In the genomic region with DNA sequence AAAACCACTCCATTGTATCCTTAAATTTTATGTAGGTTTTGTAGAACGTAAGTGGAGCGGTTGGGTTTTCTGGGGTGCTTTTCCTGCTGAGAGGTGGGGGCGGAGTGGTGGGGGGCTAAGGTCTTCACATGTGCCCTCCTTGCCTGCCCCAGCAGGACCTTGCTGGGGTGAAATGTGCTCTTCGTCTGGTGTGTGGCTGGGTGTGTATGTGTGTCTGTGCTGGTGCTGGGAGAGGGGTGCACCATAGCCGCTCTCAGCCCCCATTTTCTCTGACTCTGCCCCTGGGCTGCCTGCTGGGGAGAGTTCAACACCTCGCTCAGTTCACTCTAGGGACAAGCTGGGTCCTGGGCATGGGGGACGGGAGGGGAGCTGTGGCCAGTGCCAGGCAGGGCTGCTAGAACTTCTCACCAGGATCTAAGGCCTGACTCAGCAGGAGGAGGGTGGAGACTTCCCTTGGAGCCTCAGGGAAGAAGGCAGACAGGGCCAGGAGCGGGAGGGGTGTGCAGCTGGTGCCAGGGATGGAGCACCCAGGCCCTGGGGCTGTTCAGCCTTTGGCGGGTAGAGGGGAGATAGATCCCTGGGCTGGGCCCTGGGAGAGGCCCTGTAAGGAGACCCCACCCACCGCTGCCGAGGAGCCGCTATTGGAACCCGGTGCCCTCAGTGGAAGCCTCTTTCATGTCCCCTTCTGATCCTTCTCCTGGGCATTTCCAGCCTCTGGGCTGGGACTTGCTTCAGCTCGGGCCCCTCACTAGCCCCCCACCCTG, we compare ENCODE assay signal across 11 cellular contexts. TPM values are rescaled to one million over a fixed set of nuclear protein-coding genes. Genes with fewer than 3 reads are reported as not detected.
A peak's percentile ranks its signal among the peaks of the same experiment; 100 is the strongest.
DNase-seq lines count a peak whose midpoint lies in the region; ATAC-seq, FAIRE-seq and TF ChIP-seq lines count a peak whose summit lies in the region.
"Had no signal": no experiment of that assay in that cellular context is flagged by ENCODE, and none has a peak within 500 bp of the region (broad histone marks: within the 10 kb centered on the region; RNA-seq: fewer than 3 reads in every experiment).

No MANE protein-coding gene starts in this region.

- H3K9me3 Mint-ChIP-seq in activated T-cell treated with anti-CD3 and anti-CD28 coated beads, Interleukin-2, amount 50 U/mL, for 4 hours, result no peaks in the 10 kb centered on the region

- no peaks in the 10 kb centered on the region for H3K9me3 ChIP-seq in A549
- H3K9me3 ChIP-seq in HEK293 (ENCODE audit: control insufficient read depth, insufficient read depth, low read depth, low read length), result no peaks in the 10 kb centered on the region
- no peaks in the 10 kb centered on the region for H3K9me3 ChIP-seq in keratinocyte (ENCODE audit: control insufficient read depth, low read depth, low read length)
- H3K9me3 ChIP-seq: pancreas had no signal

- CTCF ChIA-PET in A549 (lab: Yijun Ruan, JAX) (interaction anchor here (0.6 to 3.3 kb wide), 7 partner anchors 10 to 76 kb away, joined by 3 to 17 read pairs (median 5); no protein-coding TSS in a partner anchor), HEK293 (lab: Yijun Ruan, JAX) (interaction anchor here (1.4 kb wide), 1 partner anchor 9 kb away, joined by 6 read pairs; no protein-coding TSS in a partner anchor)

- DNase-seq in A549 (ENCODE audit: low read depth in 1 of 2, low spot score in 1 of 2), result peak; percentile 52 to 63
- DNase-seq in amniotic stem cell (lab: John Stamatoyannopoulos, UW), result peak; percentile 65
- no peak for DNase-seq in keratinocyte (ENCODE audit: low read depth, low spot score)
- DNase-seq in stimulated activated CD4-positive, alpha-beta T cell treated with anti-CD3 and anti-CD28 coated beads, Interleukin-1b, Interleukin-23, amount 100 ng/mL, for 48 hours, result no peak
- DNase-seq in occipital lobe (lab: John Stamatoyannopoulos, UW), result no peak
- no peak for DNase-seq in superior temporal gyrus (ENCODE audit: extremely low spot score)
- DNase-seq in activated T-cell treated with anti-CD3 and anti-CD28 coated beads, Interleukin-2, amount 50 U/mL, for 4 hours, result no peak
- DNase-seq: DMS153, NCI-H82, pancreas had no signal

- H3K27ac ChIP-seq in A549, result peak overlapping the region; percentile 65 to 86
- H3K27ac ChIP-seq in HEK293 (ENCODE audit: extremely low read depth, low read depth, low read length), result no peak overlapping the region
- no peak overlapping the region for H3K27ac ChIP-seq in keratinocyte (ENCODE audit: control insufficient read depth, insufficient read depth, low read length)
- H3K27ac ChIP-seq: pancreas had no signal

- no peak for TF ChIP-seq RAD21 in A549 (conservative IDR thresholded peaks at IDR 0.05 in 1 of 2, IDR thresholded peaks at IDR 0.05 in 1 of 2)

- no peaks in the 10 kb centered on the region for H3K79me2 ChIP-seq in keratinocyte (ENCODE audit: control insufficient read depth, insufficient read depth, low read length)

- POLR2A ChIA-PET in A549 (lab: Yijun Ruan, JAX), result interaction anchor here (0.6 to 1.1 kb wide), 3 partner anchors 18 to 64 kb away, joined by 3 to 5 read pairs (median 3); a partner anchor contains a TSS
- POLR2A ChIA-PET in HEK293 (lab: Yijun Ruan, JAX), result interaction anchor here (0.7 kb wide), 1 partner anchor 42 kb away, joined by 4 read pairs; no protein-coding TSS in a partner anchor

- peaks cover 27% of the 10 kb centered on the region for H3K4me1 ChIP-seq in A549
- H3K4me1 ChIP-seq in HEK293 (ENCODE audit: control insufficient read depth, insufficient read depth, low read length), result no peaks in the 10 kb centered on the region; the same call in 1 of the 2 replicates
- H3K4me1 ChIP-seq in keratinocyte (ENCODE audit: control insufficient read depth, extremely low read depth, insufficient read depth, low read length), result peaks cover 13% of the 10 kb centered on the region

- H3K36me3 Mint-ChIP-seq in activated T-cell treated with anti-CD3 and anti-CD28 coated beads, Interleukin-2, amount 50 U/mL, for 4 hours (ENCODE audit: insufficient read depth), result no peaks in the 10 kb centered on the region

- no peak for TF ChIP-seq EP300 in A549 (IDR thresholded peaks at IDR 0.05)

- TF ChIP-seq CTCF in A549 (IDR thresholded peaks at IDR 0.05), result no peak
- no peak for TF ChIP-seq CTCF in HEK293 (tag by site-specific recombination; IDR thresholded peaks at IDR 0.05)
- no peak for TF ChIP-seq CTCF in keratinocyte (optimal IDR thresholded peaks at IDR 0.05 in 1 of 3, IDR thresholded peaks at IDR 0.05 in 1 of 3, conservative IDR thresholded peaks at IDR 0.05 in 1 of 3; ENCODE audit: extremely low read depth in 1 of 3, insufficient read depth in 2 of 3, low read length in 3 of 3)

- H3K4me3 Mint-ChIP-seq in activated T-cell treated with anti-CD3 and anti-CD28 coated beads, Interleukin-2, amount 50 U/mL, for 4 hours, result no peak overlapping the region

- peaks cover 0 to 5% of the 10 kb centered on the region in 2 experiments; a peak in 1 of 3 replicates for H3K36me3 ChIP-seq in HEK293 (ENCODE audit: control insufficient read depth in 2 of 2, insufficient read depth in 1 of 2, low read length in 2 of 2)
- no peaks in the 10 kb centered on the region for H3K36me3 ChIP-seq in keratinocyte (ENCODE audit: control insufficient read depth in 2 of 2, extremely low read depth in 1 of 2, insufficient read depth in 2 of 2, low read length in 2 of 2)
- H3K36me3 ChIP-seq: pancreas had no signal

- peaks cover 33% of the 10 kb centered on the region for H3K4me1 Mint-ChIP-seq in activated T-cell treated with anti-CD3 and anti-CD28 coated beads, Interleukin-2, amount 50 U/mL, for 4 hours (ENCODE audit: low read depth)

- H3K9ac ChIP-seq in keratinocyte (ENCODE audit: control insufficient read depth, extremely low read depth, insufficient read depth, low read length), result no peak overlapping the region

- H3K4me3 ChIP-seq in A549 (no peak overlapping the region), HEK293 (ENCODE audit: low read depth, low read length) (no peak overlapping the region), keratinocyte (ENCODE audit: control insufficient read depth in 2 of 3, extremely low read depth in 1 of 3, insufficient read depth in 2 of 3, low read depth in 1 of 3, low read length in 3 of 3) (no peak overlapping the region)
- H3K4me3 ChIP-seq: pancreas had no signal

- TF ChIP-seq POLR2A in A549 (IDR thresholded peaks at IDR 0.05; ENCODE audit: low read length), result no peak

- ATAC-seq in A549, result peak; percentile 71 to 82
- ATAC-seq in activated T-cell treated with anti-CD3 and anti-CD28 coated beads, Interleukin-2, amount 50 U/mL, for 4 hours, result no peak

- H3K9me1 ChIP-seq in keratinocyte (ENCODE audit: control insufficient read depth, extremely low read depth, insufficient read depth, low read length), result no peaks in the 10 kb centered on the region

- no peaks in the 10 kb centered on the region for H4K20me1 ChIP-seq in keratinocyte (ENCODE audit: control insufficient read depth, extremely low read depth, insufficient read depth, low read length)

- peak overlapping the region; percentile 72 for H3K4me2 ChIP-seq in A549
- peak overlapping the region; percentile 48 for H3K4me2 ChIP-seq in keratinocyte (ENCODE audit: control insufficient read depth, extremely low read depth, insufficient read depth, low read depth, low read length)

- FAIRE-seq in A549 (lab: Jason Lieb, UNC) (no peak), keratinocyte (lab: Jason Lieb, UNC) (peak; percentile 87)
- FAIRE-seq: pancreas had no signal

- H2AFZ ChIP-seq in keratinocyte (ENCODE audit: control insufficient read depth, low read length), result no peak overlapping the region

- dilution Hi-C loops in keratinocyte (cut with MboI; ENCODE audit: extremely low pct_ligation_motif_present, low sequenced_read_pairs), result no loop called here

- peaks cover 57% of the 10 kb centered on the region for H3K27me3 ChIP-seq in keratinocyte (ENCODE audit: control insufficient read depth, extremely low read depth, insufficient read depth, low read length)

- WGBS in A549 (ENCODE audit: missing lambda C conversion rate), result 46% methylated on average over 14 of the region's 14 CpGs

- H3K27me3 Mint-ChIP-seq in activated T-cell treated with anti-CD3 and anti-CD28 coated beads, Interleukin-2, amount 50 U/mL, for 4 hours (ENCODE audit: low read depth), result peaks cover 20% of the 10 kb centered on the region

RNA-seq across cellular contexts. Expression of a gene that starts 4.8 kb away (rescaled TPM):
- polyA plus RNA-seq in A549 (2011; rRNA removed), result 0.13 and 0.19 TPM in 2 replicates
- polyA plus RNA-seq in A549 (2012; cell fraction: cytosol; rRNA removed), result 1.0 and 1.4 TPM in 2 replicates
- polyA plus RNA-seq in A549 (2012; cell fraction: nucleus; rRNA removed), result 1.4 and 2.2 TPM in 2 replicates
- 0.92 to 1.4 TPM (median 1.3 TPM) in 3 replicates for polyA plus RNA-seq in A549 (2017; fragmentation: RNase III; extraction: RNeasy Plus Mini Kit Qiagen cat#74134 plus additional on column Dnase treatment)
- polyA minus RNA-seq in A549 (2011; rRNA and poly(A)+ RNA removed), result 0.15 TPM in 1 of 2 replicates, not detected in the other
- not detected in 3 replicates for polyA plus RNA-seq in keratinocyte
- polyA plus RNA-seq in keratinocyte (2011; ENCODE audit: low read depth), result not detected
- polyA plus RNA-seq in keratinocyte (2011; cell fraction: cytosol; rRNA removed), result not detected in 2 replicates
- not detected in 2 replicates for polyA plus RNA-seq in keratinocyte (2011; cell fraction: nucleus; rRNA removed)
- not detected in 2 replicates for polyA plus RNA-seq in keratinocyte (2012; ENCODE audit: low replicate concordance)
- polyA minus RNA-seq in keratinocyte, result not detected in 3 replicates
- not detected for polyA minus RNA-seq in keratinocyte (2011; cell fraction: cytosol; rRNA and poly(A)+ RNA removed)
- polyA minus RNA-seq in keratinocyte (2011; cell fraction: nucleus; rRNA and poly(A)+ RNA removed), result not detected in 2 replicates
- total RNA-seq in occipital lobe, result 0.31 TPM
- under 1 TPM; 0.13 to 0.24 (median 0.24) TPM for total RNA-seq in activated T-cell treated with anti-CD3 and anti-CD28 coated beads, Interleukin-2, amount 50 U/mL, for 4 hours

RNA-seq across cellular contexts. Expression of a gene that starts 8.7 kb away (rescaled TPM):
- polyA plus RNA-seq in A549 (2011; rRNA removed), result 0.13 and 0.21 TPM in 2 replicates
- polyA plus RNA-seq in A549 (2012; cell fraction: cytosol; rRNA removed), result 0.24 and 0.32 TPM in 2 replicates
- polyA plus RNA-seq in A549 (2012; cell fraction: nucleus; rRNA removed), result 3.0 and 3.8 TPM in 2 replicates
- 0.49 to 0.69 TPM (median 0.59 TPM) in 3 replicates for polyA plus RNA-seq in A549 (2017; fragmentation: RNase III; extraction: RNeasy Plus Mini Kit Qiagen cat#74134 plus additional on column Dnase treatment)
- polyA minus RNA-seq in A549 (2011; rRNA and poly(A)+ RNA removed), result 0.83 and 0.87 TPM in 2 replicates
- 0.06 to 0.08 TPM (median 0.06 TPM) in 3 replicates for polyA plus RNA-seq in keratinocyte
- not detected for polyA plus RNA-seq in keratinocyte (2011; ENCODE audit: low read depth)
- polyA plus RNA-seq in keratinocyte (2011; cell fraction: cytosol; rRNA removed), result not detected in 2 replicates
- polyA plus RNA-seq in keratinocyte (2011; cell fraction: nucleus; rRNA removed), result 0.45 and 0.65 TPM in 2 replicates
- 0.34 TPM in 1 of 2 replicates, not detected in the other for polyA plus RNA-seq in keratinocyte (2012; ENCODE audit: low replicate concordance)
- polyA minus RNA-seq in keratinocyte, result 0.33 to 0.58 TPM (median 0.56 TPM) in 3 replicates
- not detected for polyA minus RNA-seq in keratinocyte (2011; cell fraction: cytosol; rRNA and poly(A)+ RNA removed)
- 0.93 and 0.95 TPM in 2 replicates for polyA minus RNA-seq in keratinocyte (2011; cell fraction: nucleus; rRNA and poly(A)+ RNA removed)
- 1.2 TPM for total RNA-seq in occipital lobe
- 1 to 10 TPM; 2.6 to 3.9 (median 3.2) TPM for total RNA-seq in activated T-cell treated with anti-CD3 and anti-CD28 coated beads, Interleukin-2, amount 50 U/mL, for 4 hours

RNA-seq across cellular contexts. Expression of a gene that starts 18.3 kb away (rescaled TPM):
- polyA plus RNA-seq in A549 (2011; rRNA removed) (11.2 and 13.3 TPM in 2 replicates), A549 (2017; fragmentation: RNase III; extraction: RNeasy Plus Mini Kit Qiagen cat#74134 plus additional on column Dnase treatment) (23.3 to 34.7 TPM (median 29.8 TPM) in 3 replicates), keratinocyte (8.4 to 13.1 TPM (median 9.1 TPM) in 3 replicates)
- polyA plus RNA-seq in A549 (2012; cell fraction: cytosol; rRNA removed), result 32.7 and 37.6 TPM in 2 replicates
- 84.7 and 87.9 TPM in 2 replicates for polyA plus RNA-seq in A549 (2012; cell fraction: nucleus; rRNA removed)
- 14.4 and 20.1 TPM in 2 replicates for polyA minus RNA-seq in A549 (2011; rRNA and poly(A)+ RNA removed)
- 13.7 TPM for polyA plus RNA-seq in keratinocyte (2011; ENCODE audit: low read depth)
- polyA plus RNA-seq in keratinocyte (2011; cell fraction: cytosol; rRNA removed), result 8.2 and 17.3 TPM in 2 replicates
- polyA plus RNA-seq in keratinocyte (2011; cell fraction: nucleus; rRNA removed), result 18.8 and 30.2 TPM in 2 replicates
- 20.3 and 23.0 TPM in 2 replicates for polyA plus RNA-seq in keratinocyte (2012; ENCODE audit: low replicate concordance)
- 3.8 to 21.4 TPM (median 11.6 TPM) in 3 replicates for polyA minus RNA-seq in keratinocyte
- 15.3 TPM for polyA minus RNA-seq in keratinocyte (2011; cell fraction: cytosol; rRNA and poly(A)+ RNA removed)
- 4.6 and 7.7 TPM in 2 replicates for polyA minus RNA-seq in keratinocyte (2011; cell fraction: nucleus; rRNA and poly(A)+ RNA removed)
- total RNA-seq in occipital lobe, result 36.0 TPM
- total RNA-seq in activated T-cell treated with anti-CD3 and anti-CD28 coated beads, Interleukin-2, amount 50 U/mL, for 4 hours, result 10 to 100 TPM; 10.5 to 17.3 (median 11.5) TPM

RNA-seq across cellular contexts. Expression of a gene that starts 34.7 kb away (rescaled TPM):
- polyA plus RNA-seq in A549 (2011; rRNA removed), result 12.3 and 13.8 TPM in 2 replicates
- polyA plus RNA-seq in A549 (2012; cell fraction: cytosol; rRNA removed), result 29.6 and 43.7 TPM in 2 replicates
- polyA plus RNA-seq in A549 (2012; cell fraction: nucleus; rRNA removed), result 24.2 and 35.7 TPM in 2 replicates
- polyA plus RNA-seq in A549 (2017; fragmentation: RNase III; extraction: RNeasy Plus Mini Kit Qiagen cat#74134 plus additional on column Dnase treatment), result 16.1 to 18.8 TPM (median 16.5 TPM) in 3 replicates
- polyA minus RNA-seq in A549 (2011; rRNA and poly(A)+ RNA removed), result 10.3 and 14.7 TPM in 2 replicates
- 11.6 to 17.4 TPM (median 11.8 TPM) in 3 replicates for polyA plus RNA-seq in keratinocyte
- polyA plus RNA-seq in keratinocyte (2011; ENCODE audit: low read depth), result 1.3 TPM
- polyA plus RNA-seq in keratinocyte (2011; cell fraction: cytosol; rRNA removed), result 12.3 and 23.7 TPM in 2 replicates
- polyA plus RNA-seq in keratinocyte (2011; cell fraction: nucleus; rRNA removed), result 8.4 and 13.6 TPM in 2 replicates
- polyA plus RNA-seq in keratinocyte (2012; ENCODE audit: low replicate concordance), result 6.2 and 15.9 TPM in 2 replicates
- 8.5 to 19.6 TPM (median 10.8 TPM) in 3 replicates for polyA minus RNA-seq in keratinocyte
- 36.3 TPM for polyA minus RNA-seq in keratinocyte (2011; cell fraction: cytosol; rRNA and poly(A)+ RNA removed)
- 5.4 and 6.9 TPM in 2 replicates for polyA minus RNA-seq in keratinocyte (2011; cell fraction: nucleus; rRNA and poly(A)+ RNA removed)
- total RNA-seq in occipital lobe, result 10.1 TPM
- 10 to 100 TPM; 41.7 to 49.0 (median 47.0) TPM for total RNA-seq in activated T-cell treated with anti-CD3 and anti-CD28 coated beads, Interleukin-2, amount 50 U/mL, for 4 hours

RNA-seq across cellular contexts. Expression of a gene that starts 35.2 kb away (rescaled TPM):
- 0.54 and 0.98 TPM in 2 replicates for polyA plus RNA-seq in A549 (2011; rRNA removed)
- polyA plus RNA-seq in A549 (2012; cell fraction: cytosol; rRNA removed), result 0.44 and 0.76 TPM in 2 replicates
- 2.1 and 2.3 TPM in 2 replicates for polyA plus RNA-seq in A549 (2012; cell fraction: nucleus; rRNA removed)
- polyA plus RNA-seq in A549 (2017; fragmentation: RNase III; extraction: RNeasy Plus Mini Kit Qiagen cat#74134 plus additional on column Dnase treatment), result 0.83 to 1.5 TPM (median 1.2 TPM) in 3 replicates
- 1.2 and 2.0 TPM in 2 replicates for polyA minus RNA-seq in A549 (2011; rRNA and poly(A)+ RNA removed)
- 0.25 to 0.54 TPM (median 0.32 TPM) in 3 replicates for polyA plus RNA-seq in keratinocyte
- not detected for polyA plus RNA-seq in keratinocyte (2011; ENCODE audit: low read depth)
- polyA plus RNA-seq in keratinocyte (2011; cell fraction: cytosol; rRNA removed), result 0.23 and 0.48 TPM in 2 replicates
- polyA plus RNA-seq in keratinocyte (2011; cell fraction: nucleus; rRNA removed), result 0.47 and 1.0 TPM in 2 replicates
- 0.17 and 0.47 TPM in 2 replicates for polyA plus RNA-seq in keratinocyte (2012; ENCODE audit: low replicate concordance)
- 0.59 to 1.2 TPM (median 0.67 TPM) in 3 replicates for polyA minus RNA-seq in keratinocyte
- polyA minus RNA-seq in keratinocyte (2011; cell fraction: cytosol; rRNA and poly(A)+ RNA removed), result not detected
- polyA minus RNA-seq in keratinocyte (2011; cell fraction: nucleus; rRNA and poly(A)+ RNA removed), result 0.53 and 0.93 TPM in 2 replicates
- total RNA-seq in occipital lobe, result 14.3 TPM
- under 1 TPM in 2 of 3 donors, not detected in 1; 0.05 to 0.11 TPM for total RNA-seq in activated T-cell treated with anti-CD3 and anti-CD28 coated beads, Interleukin-2, amount 50 U/mL, for 4 hours

Comparison
In these comparisons a context has a peak if more than half of its experiments do, and no peak if none do; other contexts are left out.
1. ATAC-seq: peak in A549 (2 of 2); none in activated T-cell treated with anti-CD3 and anti-CD28 coated beads, Interleukin-2, amount 50 U/mL, for 4 hours (0 of 2).
2. DNase-seq: peak in A549 (2 of 2) and amniotic stem cell (single experiment); none in keratinocyte (single experiment), stimulated activated CD4-positive, alpha-beta T cell treated with anti-CD3 and anti-CD28 coated beads, Interleukin-1b, Interleukin-23, amount 100 ng/mL, for 48 hours (single experiment), occipital lobe (single experiment), superior temporal gyrus (single experiment) and activated T-cell treated with anti-CD3 and anti-CD28 coated beads, Interleukin-2, amount 50 U/mL, for 4 hours (single experiment).
3. H3K27ac ChIP-seq: peak in A549 (2 of 2); none in HEK293 (single experiment) and keratinocyte (single experiment).